Comparison of ENCODE assay signal across 14 cellular contexts in genomic region chr9:5621327-5621726, GRCh38. TPM values are rescaled to one million over a fixed set of nuclear protein-coding genes. Genes with fewer than 3 reads are reported as not detected.
DNase-seq lines count a peak whose midpoint lies in the region; TF ChIP-seq lines count a peak whose summit lies in the region.
"Had no signal": no experiment of that assay in that cellular context is flagged by ENCODE, and none has a peak within 500 bp of the region (broad histone marks: within the 10 kb centered on the region; RNA-seq: fewer than 3 reads in every experiment).

No MANE protein-coding gene starts in this region.

- DNase-seq in Calu3 (peak; percentile 12), LoVo (ENCODE audit: low spot score) (peak; percentile 13), epithelial cell of esophagus (ENCODE audit: low read depth) (peak; percentile 88), renal cortical epithelial cell (ENCODE audit: low read depth) (peak; percentile 19), NCI-H774 (lab: John Stamatoyannopoulos, UW) (no peak), NCI-H524 (lab: John Stamatoyannopoulos, UW) (no peak), midbrain (lab: John Stamatoyannopoulos, UW) (no peak), middle frontal gyrus (ENCODE audit: extremely low spot score, low spot score) (no peak)
- DNase-seq: caudate nucleus; H7; left colon; stimulated activated CD4-positive, alpha-beta T cell treated with anti-CD3 and anti-CD28 coated beads, Interleukin-2, amount 100 ng/mL, for 24 hours; stimulated activated naive CD4-positive, alpha-beta T cell treated with Interleukin-2 at 50 U/mL for 16 hours had no signal

- H3K36me3 Mint-ChIP-seq in Calu3 (ENCODE audit: insufficient read depth, unreplicated experiment), result no peaks in the 10 kb centered on the region

- CTCF ChIA-PET in Calu3 (lab: Charles Lee), result interaction anchor here (1.1 kb wide), 1 partner anchor 21 kb away, joined by 3 read pairs; no protein-coding TSS in a partner anchor

- no peak for TF ChIP-seq CTCF in Calu3 (IDR thresholded peaks at IDR 0.05; ENCODE audit: unreplicated experiment)
- no peak for TF ChIP-seq CTCF in epithelial cell of esophagus (IDR thresholded peaks at IDR 0.05; ENCODE audit: insufficient read depth, low read depth, low read length, missing control alignments)

- H3K27me3 Mint-ChIP-seq in Calu3 (ENCODE audit: unreplicated experiment), result no peaks in the 10 kb centered on the region

- no TSS peak for BruUV-seq in Calu3 (replicated peaks; lab: Mats Ljungman, UMichigan)

- no peak overlapping the region for H3K4me3 ChIP-seq in epithelial cell of esophagus (ENCODE audit: low read length)
- H3K4me3 ChIP-seq: K562 had no signal

- no peak overlapping the region for H3K27ac Mint-ChIP-seq in Calu3 (ENCODE audit: unreplicated experiment)

- H3K4me1 Mint-ChIP-seq in Calu3 (ENCODE audit: low read depth, unreplicated experiment), result no peaks in the 10 kb centered on the region

- no peaks in the 10 kb centered on the region for H3K9me3 Mint-ChIP-seq in Calu3 (ENCODE audit: low read depth, unreplicated experiment)

- intact Hi-C loops in Calu3 (cut with micrococcal nuclease; ENCODE audit: unreplicated experiment), result no loop called here

- H3K4me3 Mint-ChIP-seq in Calu3 (ENCODE audit: low read depth, unreplicated experiment), result no peak overlapping the region

RNA-seq across cellular contexts. Expression of gene RIC1, which starts 7.6 kb away (rescaled TPM):
- total RNA-seq in Calu3 (2022) (10.9 and 11.4 TPM in 2 replicates), renal cortical epithelial cell (20.5 and 46.2 TPM in 2 replicates)

Comparison
In these comparisons a context has a peak if more than half of its experiments do, and no peak if none do; other contexts are left out.
1. DNase-seq: peak in Calu3 (single experiment), LoVo (single experiment), epithelial cell of esophagus (single experiment) and renal cortical epithelial cell (single experiment); none in NCI-H774 (single experiment), NCI-H524 (0 of 2), midbrain (single experiment) and middle frontal gyrus (single experiment).